In the genomic region with DNA sequence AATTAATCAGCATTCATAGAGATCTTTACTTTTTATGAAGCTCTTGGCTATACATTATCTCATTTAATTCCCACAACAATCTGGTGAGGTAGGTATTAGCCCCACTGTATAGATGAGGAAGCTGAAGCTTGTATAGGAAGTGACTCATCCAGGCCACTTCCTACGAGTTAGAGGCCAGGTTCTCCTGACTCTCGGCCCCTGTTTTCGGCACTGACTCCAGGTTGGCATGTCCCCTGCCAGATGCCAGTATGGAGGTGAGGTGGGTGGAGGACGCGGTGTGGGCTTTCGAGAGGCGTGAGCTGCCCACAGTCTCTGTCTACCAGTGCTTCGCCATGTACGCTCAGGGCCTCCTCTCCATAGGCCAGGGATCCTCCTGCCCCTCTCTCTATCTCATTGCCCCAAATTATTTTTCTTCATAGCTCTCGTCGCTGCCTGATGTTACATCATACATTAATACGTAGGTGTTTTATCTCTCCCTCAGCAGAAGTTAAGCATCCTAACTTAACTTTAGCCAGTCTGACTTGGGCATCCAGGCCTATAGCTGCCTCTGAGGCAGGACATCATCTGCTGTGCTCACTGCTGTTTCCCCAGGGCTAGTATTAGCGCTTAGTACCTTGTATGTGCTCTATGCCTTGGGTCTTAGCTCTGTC, we compare ENCODE assay signal across 1 cellular context.
TF ChIP-seq lines count a peak whose summit lies in the region.

No MANE protein-coding gene starts in this region.

TF ChIP-seq in HCT116, 20 proteins besides CTCF, POLR2A, EP300 and RAD21 (continued from another document):
- TF ChIP-seq, protein P1, sequence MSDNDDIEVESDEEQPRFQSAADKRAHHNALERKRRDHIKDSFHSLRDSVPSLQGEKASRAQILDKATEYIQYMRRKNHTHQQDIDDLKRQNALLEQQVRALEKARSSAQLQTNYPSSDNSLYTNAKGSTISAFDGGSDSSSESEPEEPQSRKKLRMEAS (IDR thresholded peaks at IDR 0.05), result no peak
- TF ChIP-seq ZFX (IDR thresholded peaks at IDR 0.05), result no peak
- TF ChIP-seq TCF7L2 (IDR thresholded peaks at IDR 0.05; ENCODE audit: borderline replicate concordance, extremely low read depth, insufficient read depth, insufficient read length), result no peak
- no peak for TF ChIP-seq SIN3A (IDR thresholded peaks at IDR 0.05; ENCODE audit: low read depth)
- TF ChIP-seq FOSL1 (IDR thresholded peaks at IDR 0.05; ENCODE audit: low read depth), result no peak; the same call in 1 of the 2 replicates
- TF ChIP-seq SRF (IDR thresholded peaks at IDR 0.05; ENCODE audit: low read depth), result no peak
- no peak for TF ChIP-seq CEBPB (IDR thresholded peaks at IDR 0.05; ENCODE audit: low read depth)
- TF ChIP-seq EZH2 (IDR thresholded peaks at IDR 0.05), result no peak
- TF ChIP-seq, protein P2, sequence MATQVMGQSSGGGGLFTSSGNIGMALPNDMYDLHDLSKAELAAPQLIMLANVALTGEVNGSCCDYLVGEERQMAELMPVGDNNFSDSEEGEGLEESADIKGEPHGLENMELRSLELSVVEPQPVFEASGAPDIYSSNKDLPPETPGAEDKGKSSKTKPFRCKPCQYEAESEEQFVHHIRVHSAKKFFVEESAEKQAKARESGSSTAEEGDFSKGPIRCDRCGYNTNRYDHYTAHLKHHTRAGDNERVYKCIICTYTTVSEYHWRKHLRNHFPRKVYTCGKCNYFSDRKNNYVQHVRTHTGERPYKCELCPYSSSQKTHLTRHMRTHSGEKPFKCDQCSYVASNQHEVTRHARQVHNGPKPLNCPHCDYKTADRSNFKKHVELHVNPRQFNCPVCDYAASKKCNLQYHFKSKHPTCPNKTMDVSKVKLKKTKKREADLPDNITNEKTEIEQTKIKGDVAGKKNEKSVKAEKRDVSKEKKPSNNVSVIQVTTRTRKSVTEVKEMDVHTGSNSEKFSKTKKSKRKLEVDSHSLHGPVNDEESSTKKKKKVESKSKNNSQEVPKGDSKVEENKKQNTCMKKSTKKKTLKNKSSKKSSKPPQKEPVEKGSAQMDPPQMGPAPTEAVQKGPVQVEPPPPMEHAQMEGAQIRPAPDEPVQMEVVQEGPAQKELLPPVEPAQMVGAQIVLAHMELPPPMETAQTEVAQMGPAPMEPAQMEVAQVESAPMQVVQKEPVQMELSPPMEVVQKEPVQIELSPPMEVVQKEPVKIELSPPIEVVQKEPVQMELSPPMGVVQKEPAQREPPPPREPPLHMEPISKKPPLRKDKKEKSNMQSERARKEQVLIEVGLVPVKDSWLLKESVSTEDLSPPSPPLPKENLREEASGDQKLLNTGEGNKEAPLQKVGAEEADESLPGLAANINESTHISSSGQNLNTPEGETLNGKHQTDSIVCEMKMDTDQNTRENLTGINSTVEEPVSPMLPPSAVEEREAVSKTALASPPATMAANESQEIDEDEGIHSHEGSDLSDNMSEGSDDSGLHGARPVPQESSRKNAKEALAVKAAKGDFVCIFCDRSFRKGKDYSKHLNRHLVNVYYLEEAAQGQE (IDR thresholded peaks at IDR 0.05; ENCODE audit: low read depth), result no peak
- no peak for TF ChIP-seq YY1 (IDR thresholded peaks at IDR 0.05; ENCODE audit: extremely low read depth, insufficient replicate concordance, low read depth, low read length)
